In genomic region chr22:19853879-19854777, GRCh38 we compare ENCODE assay signal across 1 cellular context.
TF ChIP-seq lines count a peak whose summit lies in the region.

No MANE protein-coding gene starts in this region.

TF ChIP-seq in HepG2, 621 proteins besides CTCF, POLR2A, EP300 and RAD21 (continued from another document and continues in another):
- TF ChIP-seq ZNF800 (CRISPR knock-in tag; IDR thresholded peaks at IDR 0.05) (no peak), SSRP1 (CRISPR knock-in tag; IDR thresholded peaks at IDR 0.05) (no peak), FOXJ3 (CRISPR knock-in tag; IDR thresholded peaks at IDR 0.05; ENCODE audit: borderline replicate concordance) (no peak), ZNF615 (CRISPR knock-in tag; IDR thresholded peaks at IDR 0.05; ENCODE audit: borderline replicate concordance) (no peak), ZNF138 (CRISPR knock-in tag; IDR thresholded peaks at IDR 0.05; ENCODE audit: low read depth) (no peak), ZNF501 (CRISPR knock-in tag; IDR thresholded peaks at IDR 0.05) (no peak; the same call in 1 of the 2 replicates), ZBTB44 (CRISPR knock-in tag; IDR thresholded peaks at IDR 0.05) (no peak), ZNF30 (CRISPR knock-in tag; IDR thresholded peaks at IDR 0.05) (no peak), SP1 (IDR thresholded peaks at IDR 0.05) (no peak), SP1 (CRISPR knock-in tag; IDR thresholded peaks at IDR 0.05) (no peak), HOXA9 (CRISPR knock-in tag; IDR thresholded peaks at IDR 0.05; ENCODE audit: borderline replicate concordance) (no peak; the same call in 1 of the 2 replicates), FOXP1 (IDR thresholded peaks at IDR 0.05) (no peak), FOXP1 (CRISPR knock-in tag; IDR thresholded peaks at IDR 0.05) (no peak), MTA1 (CRISPR knock-in tag; IDR thresholded peaks at IDR 0.05; ENCODE audit: borderline replicate concordance) (no peak), ZKSCAN8 (CRISPR knock-in tag; IDR thresholded peaks at IDR 0.05; ENCODE audit: borderline replicate concordance) (no peak), ZNF670 (CRISPR knock-in tag; IDR thresholded peaks at IDR 0.05; ENCODE audit: borderline replicate concordance) (0 out of 2 replicates have a peak, but pooled peaks have one; percentile 12), ZNF296 (CRISPR knock-in tag; conservative IDR thresholded peaks at IDR 0.05) (no peak), ZNF775 (CRISPR knock-in tag; IDR thresholded peaks at IDR 0.05; ENCODE audit: borderline replicate concordance) (0 out of 2 replicates have a peak, but pooled peaks have one; percentile 74), KAT7 (CRISPR knock-in tag; IDR thresholded peaks at IDR 0.05; ENCODE audit: borderline replicate concordance) (no peak), HES4 (CRISPR knock-in tag; IDR thresholded peaks at IDR 0.05; ENCODE audit: borderline replicate concordance) (peak; percentile 42; the same call in 1 of the 2 replicates), PRMT3 (CRISPR knock-in tag; IDR thresholded peaks at IDR 0.05; ENCODE audit: borderline replicate concordance, low read depth) (no peak), ZBTB39 (CRISPR knock-in tag; IDR thresholded peaks at IDR 0.05) (no peak), PTBP1 (IDR thresholded peaks at IDR 0.05; ENCODE audit: low read depth, low read length, poor library complexity, severe bottlenecking) (peak; percentile 68), U2AF1 (optimal IDR thresholded peaks at IDR 0.05; ENCODE audit: low read depth, low read length) (peak; percentile 82), ZZZ3 (CRISPR knock-in tag; IDR thresholded peaks at IDR 0.05; ENCODE audit: borderline replicate concordance) (0 out of 2 replicates have a peak, but pooled peaks have one; percentile 20), ZGPAT (CRISPR knock-in tag; IDR thresholded peaks at IDR 0.05) (no peak), KIAA2018 (CRISPR knock-in tag; IDR thresholded peaks at IDR 0.05; ENCODE audit: borderline replicate concordance) (peak; percentile 7; the same call in 1 of the 2 replicates), HNRNPH1 (optimal IDR thresholded peaks at IDR 0.05; ENCODE audit: low read depth, low read length) (no peak), RELA (CRISPR knock-in tag; IDR thresholded peaks at IDR 0.05) (0 out of 2 replicates have a peak, but pooled peaks have one; percentile 17), REL (CRISPR knock-in tag; conservative IDR thresholded peaks at IDR 0.05) (no peak), BRCA1 (CRISPR knock-in tag; IDR thresholded peaks at IDR 0.05) (no peak), ZBTB8A (CRISPR knock-in tag; IDR thresholded peaks at IDR 0.05; ENCODE audit: borderline replicate concordance, low read depth) (peak; percentile 18; the same call in 1 of the 2 replicates), NR2F1 (CRISPR knock-in tag; IDR thresholded peaks at IDR 0.05) (no peak)
